3 cellular contexts compared by ENCODE assay signal in genomic region chrX:24387724-24388123, GRCh38.
TF ChIP-seq lines count a peak whose summit lies in the region.

No MANE protein-coding gene starts in this region.

TF ChIP-seq in A549, 52 proteins besides CTCF, POLR2A, EP300 and RAD21:
- TF ChIP-seq ZFP36 (IDR thresholded peaks at IDR 0.05; ENCODE audit: borderline replicate concordance, partially characterized antibody) (no peak), MAFK (IDR thresholded peaks at IDR 0.05; ENCODE audit: partially characterized antibody) (no peak), POLR2AphosphoS2 (conservative IDR thresholded peaks at IDR 0.05; ENCODE audit: low read length) (no peak), ELK1 (IDR thresholded peaks at IDR 0.05; ENCODE audit: low read depth, low read length) (no peak), RNF2 (IDR thresholded peaks at IDR 0.05; ENCODE audit: borderline replicate concordance, low read depth) (no peak), MAX (IDR thresholded peaks at IDR 0.05) (no peak), ESRRA (IDR thresholded peaks at IDR 0.05; ENCODE audit: borderline replicate concordance, low read length) (no peak), RARB (CRISPR knock-in tag; IDR thresholded peaks at IDR 0.05) (no peak), HOXB13 (CRISPR knock-in tag; IDR thresholded peaks at IDR 0.05; ENCODE audit: low read depth) (no peak), KDM5A (IDR thresholded peaks at IDR 0.05) (no peak), CHD2 (IDR thresholded peaks at IDR 0.05; ENCODE audit: low read length, partially characterized antibody) (no peak), CEBPB (IDR thresholded peaks at IDR 0.05) (no peak), EHMT2 (IDR thresholded peaks at IDR 0.05; ENCODE audit: low read depth) (no peak), TP53 (CRISPR knock-in tag; IDR thresholded peaks at IDR 0.05) (no peak)
- TF ChIP-seq, protein P1, sequence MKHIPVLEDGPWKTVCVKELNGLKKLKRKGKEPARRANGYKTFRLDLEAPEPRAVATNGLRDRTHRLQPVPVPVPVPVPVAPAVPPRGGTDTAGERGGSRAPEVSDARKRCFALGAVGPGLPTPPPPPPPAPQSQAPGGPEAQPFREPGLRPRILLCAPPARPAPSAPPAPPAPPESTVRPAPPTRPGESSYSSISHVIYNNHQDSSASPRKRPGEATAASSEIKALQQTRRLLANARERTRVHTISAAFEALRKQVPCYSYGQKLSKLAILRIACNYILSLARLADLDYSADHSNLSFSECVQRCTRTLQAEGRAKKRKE (CRISPR knock-in tag; IDR thresholded peaks at IDR 0.05; ENCODE audit: low read depth): no peak

TF ChIP-seq in GM23338, 12 proteins besides CTCF, POLR2A, EP300 and RAD21:
- TF ChIP-seq POLR2AphosphoS5 (IDR thresholded peaks at IDR 0.05; ENCODE audit: low read depth): no peak
TF ChIP-seq in GM23338: peak in this region for 0.

TF ChIP-seq in H1, 55 proteins besides CTCF, POLR2A, EP300 and RAD21:
- 0 out of 2 replicates have a peak, but pooled peaks have one; percentile 42 for TF ChIP-seq YY1 (IDR thresholded peaks at IDR 0.05; ENCODE audit: low read depth, low read length)
- TF ChIP-seq GABPA (IDR thresholded peaks at IDR 0.05; ENCODE audit: borderline replicate concordance, insufficient read depth, low read length): no peak
- no peak for TF ChIP-seq ATF2 (IDR thresholded peaks at IDR 0.05; ENCODE audit: low read length)
